1 cellular context compared by ENCODE assay signal in the genomic region with DNA sequence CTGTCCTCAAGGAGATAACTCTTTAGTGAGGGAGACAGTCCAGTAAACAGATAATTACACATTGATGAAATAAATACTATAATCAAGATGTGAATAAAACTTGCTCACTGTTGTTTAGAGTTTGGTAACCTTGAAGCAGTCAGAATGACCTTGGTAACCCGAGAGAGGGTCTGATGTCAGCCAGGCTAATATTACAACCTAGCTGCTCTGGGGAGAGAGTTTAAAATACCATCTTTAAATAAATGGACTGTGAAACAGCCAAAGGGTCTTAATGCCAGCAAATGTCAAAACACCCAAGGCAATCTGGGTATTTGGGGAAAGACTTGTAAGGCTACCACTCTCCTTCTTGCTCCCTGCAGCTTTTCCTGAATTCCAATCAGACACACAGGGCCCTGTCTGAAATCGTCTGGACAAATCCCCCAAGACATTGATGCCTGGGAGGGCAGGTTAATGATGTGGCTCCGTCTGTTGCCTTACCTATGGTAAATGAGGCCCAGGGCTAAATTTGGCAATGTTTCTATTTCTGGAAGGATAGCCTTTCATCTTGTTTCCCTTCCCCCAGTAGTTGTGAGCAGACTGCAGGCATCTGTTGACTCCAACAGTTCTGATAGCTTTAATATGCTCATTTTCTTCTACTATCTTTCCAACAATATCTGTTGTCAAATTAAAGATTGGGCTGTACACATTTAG.
TF ChIP-seq lines count a peak whose summit lies in the region.

No MANE protein-coding gene starts in this region.

TF ChIP-seq in SK-N-SH treated with all-trans-retinoic acid at 6 μM for 48 hours, 23 proteins besides CTCF, POLR2A, EP300 and RAD21 (continued from another document):
- TF ChIP-seq, protein P1, sequence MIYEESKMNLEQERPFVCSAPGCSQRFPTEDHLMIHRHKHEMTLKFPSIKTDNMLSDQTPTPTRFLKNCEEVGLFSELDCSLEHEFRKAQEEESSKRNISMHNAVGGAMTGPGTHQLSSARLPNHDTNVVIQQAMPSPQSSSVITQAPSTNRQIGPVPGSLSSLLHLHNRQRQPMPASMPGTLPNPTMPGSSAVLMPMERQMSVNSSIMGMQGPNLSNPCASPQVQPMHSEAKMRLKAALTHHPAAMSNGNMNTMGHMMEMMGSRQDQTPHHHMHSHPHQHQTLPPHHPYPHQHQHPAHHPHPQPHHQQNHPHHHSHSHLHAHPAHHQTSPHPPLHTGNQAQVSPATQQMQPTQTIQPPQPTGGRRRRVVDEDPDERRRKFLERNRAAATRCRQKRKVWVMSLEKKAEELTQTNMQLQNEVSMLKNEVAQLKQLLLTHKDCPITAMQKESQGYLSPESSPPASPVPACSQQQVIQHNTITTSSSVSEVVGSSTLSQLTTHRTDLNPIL (CRISPR knock-in tag; IDR thresholded peaks at IDR 0.05; ENCODE audit: low read depth): no peak
